In the genomic region with DNA sequence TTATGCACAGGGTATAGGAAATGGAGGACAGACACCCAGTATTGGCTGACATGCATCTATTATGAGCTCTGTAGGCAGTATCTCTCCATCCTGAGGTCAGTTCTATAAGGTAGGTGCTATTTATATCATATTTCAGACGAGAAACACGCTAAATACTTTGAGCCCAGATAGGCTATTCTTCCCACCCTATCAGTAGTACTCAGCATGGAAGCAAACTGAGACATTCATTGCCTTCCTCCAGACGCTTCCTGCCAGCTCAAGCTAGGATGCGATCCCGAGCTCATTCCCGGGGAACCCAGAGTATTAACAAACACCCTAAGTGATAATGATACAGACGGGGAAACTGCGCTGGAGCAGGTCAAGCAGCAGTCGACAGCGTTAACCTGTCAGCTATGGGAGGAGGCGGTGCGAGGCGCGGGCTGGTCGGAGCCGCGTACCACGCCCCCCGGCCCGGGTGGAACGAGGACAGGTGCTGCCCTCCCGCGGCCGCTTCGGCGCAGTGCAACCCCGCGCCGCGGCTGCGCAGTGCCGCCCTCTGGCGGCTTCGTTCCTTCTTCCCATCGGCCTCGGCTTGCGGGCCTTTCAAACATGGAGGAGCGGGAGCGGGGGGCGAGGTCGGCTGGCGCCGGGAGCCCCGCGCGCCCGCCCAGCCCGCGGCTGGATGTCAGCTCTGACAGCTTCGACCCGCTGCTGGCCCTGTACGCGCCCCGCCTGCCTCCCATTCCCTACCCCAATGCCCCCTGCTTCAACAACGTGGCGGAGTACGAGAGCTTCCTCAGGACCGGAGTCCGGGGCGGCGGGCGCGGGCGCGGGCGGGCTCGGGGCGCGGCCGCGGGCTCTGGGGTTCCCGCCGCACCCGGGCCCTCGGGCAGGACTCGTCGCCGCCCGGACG, we compare ENCODE assay signal across 8 cellular contexts. TPM values are rescaled to one million over a fixed set of nuclear protein-coding genes. Genes with fewer than 3 reads are reported as not detected.
DNase-seq lines count a peak whose midpoint lies in the region; ATAC-seq and TF ChIP-seq lines count a peak whose summit lies in the region.

A gene (plus strand): TSS at position 550 of the 892 bp plus-strand sequence. CDS start 39 bp downstream, at position 589.

- peak within 1 kb of the TSS; percentile 89 to 93 (median 90) for H3K9ac ChIP-seq in BLaER1 treated with 17β-estradiol and CSF1 and Interleukin-3, amounts not matched to agents 10 nM and 100 nM
- peak within 1 kb of the TSS; percentile 78 to 90 for H3K9ac ChIP-seq in colonic mucosa (ENCODE audit: low read depth in 2 of 2, low read length in 2 of 2)

- ATAC-seq in HG03378 (IDR thresholded peaks at IDR 0.05; ENCODE audit: unreplicated experiment) (peak; percentile 75), left lung (peak; percentile 100)

- no peaks in the 10 kb centered on the region for H4K20me1 ChIP-seq in BLaER1 treated with 17β-estradiol and CSF1 and Interleukin-3, amounts not matched to agents 10 nM and 100 nM

- DNase-seq in NCI-H446 treated with DMSO at 0.1 percent for 48 hours (lab: John Stamatoyannopoulos, UW) (peak; percentile 55), colonic mucosa (peak; percentile 90), left lung (peak; percentile 92 to 100)
- peak; percentile 89 to 91 for DNase-seq in activated CD4-positive, alpha-beta T cell treated with anti-CD3 and anti-CD28 coated beads for 4 hours
- DNase-seq in stimulated activated CD4-positive, alpha-beta T cell treated with anti-CD3 and anti-CD28 coated beads, Interleukin-2, amount 100 ng/mL, for 4 hours (ENCODE audit: low read depth) = peak; percentile 88

- peaks cover 0 to 21% (median 13%) of the 10 kb centered on the region in 10 experiments; a peak in 16 of 20 replicates for H3K4me1 ChIP-seq in BLaER1 treated with 17β-estradiol and CSF1 and Interleukin-3, amounts not matched to agents 10 nM and 100 nM
- H3K4me1 ChIP-seq in colonic mucosa (peaks cover 5% of the 10 kb centered on the region), left lung (peaks cover 0 to 21% of the 10 kb centered on the region in 2 donors)

- peak; percentile 51 for TF ChIP-seq POLR2A in GM19193 (IDR thresholded peaks at IDR 0.05; ENCODE audit: extremely low read depth, insufficient read depth, insufficient read length)

- peak; percentile 99 for TF ChIP-seq CTCF in colonic mucosa (IDR thresholded peaks at IDR 0.05)
- peak; percentile 100 for TF ChIP-seq CTCF in left lung (IDR thresholded peaks at IDR 0.05)

- H3K4me2 ChIP-seq in BLaER1 treated with 17β-estradiol and CSF1 and Interleukin-3, amounts not matched to agents 10 nM and 100 nM = peak within 1 kb of the TSS; percentile 80 to 98 (median 95)

- H3K27ac ChIP-seq in BLaER1 treated with 17β-estradiol and CSF1 and Interleukin-3, amounts not matched to agents 10 nM and 100 nM = peak within 1 kb of the TSS; percentile 72 to 90 (median 84)
- no peak within 1 kb of the TSS for H3K27ac ChIP-seq in colonic mucosa
- H3K27ac ChIP-seq in left lung = peak within 1 kb of the TSS in 1 of 2 donors; percentile 48

- intact Hi-C loops in colonic mucosa (cut with DNase I) (loop anchor here (5.0 to 10.0 kb wide), 3 partner anchors 76 to 419 kb away; no protein-coding TSS in a partner anchor), left lung (cut with DNase I) (no loop called here)

- H3K4me3 ChIP-seq in BLaER1 treated with 17β-estradiol and CSF1 and Interleukin-3, amounts not matched to agents 10 nM and 100 nM = peak within 1 kb of the TSS; percentile 81 to 96 (median 90)
- H3K4me3 ChIP-seq in colonic mucosa = peak within 1 kb of the TSS; percentile 77
- H3K4me3 ChIP-seq in left lung = peak within 1 kb of the TSS; percentile 62 to 71

- peaks cover 0 to 12% (median 8%) of the 10 kb centered on the region in 11 experiments; a peak in 9 of 22 replicates for H3K27me3 ChIP-seq in BLaER1 treated with 17β-estradiol and CSF1 and Interleukin-3, amounts not matched to agents 10 nM and 100 nM
- no peaks in the 10 kb centered on the region for H3K27me3 ChIP-seq in colonic mucosa
- H3K27me3 ChIP-seq in left lung = no peaks in the 10 kb centered on the region

- H3K36me3 ChIP-seq in BLaER1 treated with 17β-estradiol and CSF1 and Interleukin-3, amounts not matched to agents 10 nM and 100 nM = peaks cover 0 to 18% (median 7%) of the 10 kb centered on the region in 11 experiments; a peak in 14 of 22 replicates
- H3K36me3 ChIP-seq in colonic mucosa (no peaks in the 10 kb centered on the region), left lung (peaks cover 0 to 9% of the 10 kb centered on the region in 2 donors)

- H3K9me3 ChIP-seq in BLaER1 treated with 17β-estradiol and CSF1 and Interleukin-3, amounts not matched to agents 10 nM and 100 nM (replicated peaks in 1 of 11) = no peaks in the 10 kb centered on the region
- no peaks in the 10 kb centered on the region for H3K9me3 ChIP-seq in colonic mucosa
- H3K9me3 ChIP-seq in left lung = no peaks in the 10 kb centered on the region

RNA-seq across cellular contexts. Expression of the gene that starts here (rescaled TPM):
- 1 to 10 TPM; 5.1 to 6.6 TPM for total RNA-seq in colonic mucosa
- total RNA-seq in left lung = 1 to 10 TPM; 3.0 to 3.2 TPM
